ENCODE assay signal across 28 cellular contexts in the genomic region with DNA sequence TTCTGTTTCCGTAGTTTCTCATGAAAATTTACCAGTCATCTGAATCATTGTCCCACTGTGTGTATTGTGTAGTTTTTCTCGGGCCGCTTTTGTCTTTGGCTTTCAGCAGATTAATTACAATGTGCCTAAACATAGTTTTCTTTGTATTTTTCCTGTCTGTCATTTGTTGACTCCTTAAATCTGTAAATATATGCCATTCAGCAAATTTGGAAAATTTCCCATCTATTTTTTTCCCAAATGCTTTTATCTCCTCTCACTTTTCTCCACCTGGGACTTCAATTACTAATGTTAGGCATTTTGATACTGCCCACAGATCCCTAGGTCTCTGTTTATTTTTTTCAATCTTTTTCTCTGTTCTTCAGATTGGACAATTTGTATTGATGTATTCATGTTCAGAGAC.
"Had no signal": no experiment of that assay in that cellular context is flagged by ENCODE, and none has a peak within 500 bp of the region (broad histone marks: within the 10 kb centered on the region; RNA-seq: fewer than 3 reads in every experiment).

No MANE protein-coding gene starts in this region.

- DNase-seq: hypothalamus; immature natural killer cell; kidney; left colon; left lung; lower lobe of right lung; mammary epithelial cell; mesenchymal stem cell; naive thymus-derived CD8-positive, alpha-beta T cell; nucleus accumbens; pancreas; posterior cingulate gyrus; retina; right cardiac atrium; sigmoid colon; small intestine; spleen; stimulated activated CD4-positive, alpha-beta T cell treated with anti-CD3 and anti-CD28 coated beads, Interleukin-4, amount 100 ng/mL, for 24 hours; stimulated activated naive CD4-positive, alpha-beta T cell; transverse colon; upper lobe of right lung had no signal

- H3K4me1 ChIP-seq: left lung, pancreas, prostate gland, spleen, transverse colon, upper lobe of right lung had no signal

- H3K9me3 ChIP-seq: left lung, lower lobe of right lung, pancreas, prostate gland, sigmoid colon, spleen, suprapubic skin, thoracic aorta, transverse colon, upper lobe of right lung had no signal

- H3K27ac ChIP-seq: left lung, lower lobe of right lung, pancreas, prostate gland, sigmoid colon, spleen, suprapubic skin, thoracic aorta, transverse colon, upper lobe of right lung had no signal

- H3K36me3 Mint-ChIP-seq: immature natural killer cell; naive thymus-derived CD8-positive, alpha-beta T cell; stimulated activated effector memory CD8-positive, alpha-beta T cell treated with anti-CD3 and anti-CD28 coated beads, Interleukin-12 subunit alpha, Interleukin-12 subunit beta, amount 100 ng/mL, for 72 hours had no signal

- H3K27me3 ChIP-seq: left lung, pancreas, sigmoid colon, spleen, suprapubic skin, transverse colon, upper lobe of right lung had no signal

- H3K4me3 Mint-ChIP-seq: immature natural killer cell; naive thymus-derived CD8-positive, alpha-beta T cell; nephron; neural crest cell; stimulated activated effector memory CD8-positive, alpha-beta T cell treated with anti-CD3 and anti-CD28 coated beads, Interleukin-12 subunit alpha, Interleukin-12 subunit beta, amount 100 ng/mL, for 72 hours; stimulated activated naive CD8-positive, alpha-beta T cell treated with anti-CD3 and anti-CD28 coated beads, Interleukin-15, Interleukin-2, amounts not matched to agents 100 ng/mL and 50 ng/mL, for 24 hours had no signal

- ATAC-seq: left colon; left lung; lower lobe of right lung; naive thymus-derived CD8-positive, alpha-beta T cell; pancreas; right cardiac atrium; stimulated activated effector memory CD8-positive, alpha-beta T cell treated with anti-CD3 and anti-CD28 coated beads, Interleukin-12 subunit alpha, Interleukin-12 subunit beta, amount 100 ng/mL, for 72 hours; upper lobe of right lung had no signal

- H3K36me3 ChIP-seq: left lung, lower lobe of right lung, pancreas, prostate gland, sigmoid colon, spleen, suprapubic skin, thoracic aorta, transverse colon, upper lobe of right lung had no signal

- H3K27ac Mint-ChIP-seq: immature natural killer cell; naive thymus-derived CD8-positive, alpha-beta T cell; nephron; stimulated activated effector memory CD8-positive, alpha-beta T cell treated with anti-CD3 and anti-CD28 coated beads, Interleukin-12 subunit alpha, Interleukin-12 subunit beta, amount 100 ng/mL, for 72 hours; stimulated activated naive CD8-positive, alpha-beta T cell treated with anti-CD3 and anti-CD28 coated beads, Interleukin-15, Interleukin-2, amounts not matched to agents 100 ng/mL and 50 ng/mL, for 24 hours had no signal

- H3K9me3 Mint-ChIP-seq: naive thymus-derived CD8-positive, alpha-beta T cell; nephron; neural crest cell; stimulated activated effector memory CD8-positive, alpha-beta T cell treated with anti-CD3 and anti-CD28 coated beads, Interleukin-12 subunit alpha, Interleukin-12 subunit beta, amount 100 ng/mL, for 72 hours; stimulated activated naive CD8-positive, alpha-beta T cell treated with anti-CD3 and anti-CD28 coated beads, Interleukin-15, Interleukin-2, amounts not matched to agents 100 ng/mL and 50 ng/mL, for 24 hours had no signal

- H3K4me3 ChIP-seq: left lung, lower lobe of right lung, pancreas, prostate gland, sigmoid colon, spleen, suprapubic skin, thoracic aorta, transverse colon, upper lobe of right lung had no signal

- H3K4me1 Mint-ChIP-seq: immature natural killer cell; naive thymus-derived CD8-positive, alpha-beta T cell; neural crest cell; stimulated activated effector memory CD8-positive, alpha-beta T cell treated with anti-CD3 and anti-CD28 coated beads, Interleukin-12 subunit alpha, Interleukin-12 subunit beta, amount 100 ng/mL, for 72 hours had no signal
